ENCODE assay signal across 8 cellular contexts in the genomic region with DNA sequence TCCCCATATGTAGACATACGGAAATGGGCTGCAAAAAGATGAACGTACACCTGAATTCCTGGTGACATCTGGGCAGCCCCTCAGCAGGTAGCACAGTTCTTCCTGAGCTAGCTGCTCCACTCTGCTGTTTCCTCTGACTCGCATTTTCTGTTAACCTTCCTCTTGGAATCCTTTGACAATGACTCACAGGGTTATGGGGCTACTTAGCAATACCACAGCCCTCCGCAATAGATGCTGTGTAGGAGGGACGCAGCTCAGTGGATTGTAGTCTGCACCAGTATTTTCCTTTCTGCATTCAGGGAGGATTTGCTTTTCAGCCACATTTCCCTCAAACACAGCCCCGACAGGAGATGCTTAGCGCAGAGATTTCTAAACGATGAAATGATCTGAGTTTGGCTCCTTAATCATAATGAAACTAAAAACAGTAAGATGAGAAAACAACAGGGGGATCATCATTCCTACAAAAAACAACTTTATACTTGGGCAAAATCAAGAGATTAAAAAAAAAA. TPM values are rescaled to one million over a fixed set of nuclear protein-coding genes. Genes with fewer than 3 reads are reported as not detected.
DNase-seq lines count a peak whose midpoint lies in the region.

No MANE protein-coding gene starts in this region.

- H3K36me3 ChIP-seq in HAP-1 (replicated peaks), result no peaks in the 10 kb centered on the region

- peaks cover 89% of the 10 kb centered on the region for H3K4me1 Mint-ChIP-seq in activated T-cell treated with anti-CD3 and anti-CD28 coated beads, Interleukin-2, amount 50 U/mL, for 24 hours (ENCODE audit: low read depth)

- DNase-seq in GM04504 (ENCODE audit: low read depth), result peak; percentile 32
- peak; percentile 36 to 38 for DNase-seq in HAP-1 (ENCODE audit: low spot score in 2 of 2)
- DNase-seq in M059J (ENCODE audit: low read depth), result peak; percentile 82
- peak; percentile 68 for DNase-seq in activated T-cell treated with anti-CD3 and anti-CD28 coated beads, Interleukin-2, amount 50 U/mL, for 24 hours
- DNase-seq in glomerular endothelial cell (ENCODE audit: extremely low read depth, low read depth, low spot score), result peak; percentile 54
- peak; percentile 59 for DNase-seq in pulmonary artery endothelial cell (ENCODE audit: low read depth, low spot score)
- DNase-seq in Ammon's horn (ENCODE audit: low spot score), result no peak
- DNase-seq in NCI-H1930 (lab: John Stamatoyannopoulos, UW), result no peak

- H3K27ac Mint-ChIP-seq in activated T-cell treated with anti-CD3 and anti-CD28 coated beads, Interleukin-2, amount 50 U/mL, for 24 hours, result peak overlapping the region; percentile 96

- H3K27me3 ChIP-seq in HAP-1 (ENCODE audit: low read depth), result peaks cover 4% of the 10 kb centered on the region; the same call in 1 of the 2 replicates

- peak overlapping the region; percentile 76 for H3K4me3 Mint-ChIP-seq in activated T-cell treated with anti-CD3 and anti-CD28 coated beads, Interleukin-2, amount 50 U/mL, for 24 hours

- no peaks in the 10 kb centered on the region for H3K9me3 Mint-ChIP-seq in activated T-cell treated with anti-CD3 and anti-CD28 coated beads, Interleukin-2, amount 50 U/mL, for 24 hours

- no peak overlapping the region for H3K4me3 ChIP-seq in HAP-1

- no peaks in the 10 kb centered on the region for H3K27me3 Mint-ChIP-seq in activated T-cell treated with anti-CD3 and anti-CD28 coated beads, Interleukin-2, amount 50 U/mL, for 24 hours

- in situ Hi-C loops in HAP-1 (cut with MboI; ENCODE audit: low sequenced_read_pairs), result no loop called here

- peaks cover 10% of the 10 kb centered on the region for H3K4me1 ChIP-seq in HAP-1

- peaks cover 3% of the 10 kb centered on the region; the same call in 1 of the 2 replicates for H3K9me3 ChIP-seq in HAP-1

- peaks cover 55% of the 10 kb centered on the region for H3K36me3 Mint-ChIP-seq in activated T-cell treated with anti-CD3 and anti-CD28 coated beads, Interleukin-2, amount 50 U/mL, for 24 hours (ENCODE audit: low read depth)

RNA-seq across cellular contexts. Expression of gene BACH2, which starts 12.4 kb away (rescaled TPM):
- 0.17 TPM in 1 of 2 replicates, not detected in the other for total RNA-seq in M059J (2014; rRNA removed; shearing (Covaris generic))
- 0.87 and 1.2 TPM in 2 replicates for total RNA-seq in glomerular endothelial cell
- total RNA-seq in pulmonary artery endothelial cell, result 0.26 and 0.39 TPM in 2 replicates

Comparison
In these comparisons a context has a peak if more than half of its experiments do, and no peak if none do; other contexts are left out.
1. DNase-seq: peak in GM04504 (single experiment), HAP-1 (2 of 2), M059J (single experiment), activated T-cell treated with anti-CD3 and anti-CD28 coated beads, Interleukin-2, amount 50 U/mL, for 24 hours (single experiment), glomerular endothelial cell (single experiment) and pulmonary artery endothelial cell (single experiment); none in Ammon's horn (single experiment) and NCI-H1930 (0 of 2).